ENCODE assay signal across 8 cellular contexts in genomic region chr19:49114630-49115363, GRCh38. TPM values are rescaled to one million over a fixed set of nuclear protein-coding genes. Genes with fewer than 3 reads are reported as not detected.
DNase-seq lines count a peak whose midpoint lies in the region; ATAC-seq and TF ChIP-seq lines count a peak whose summit lies in the region.

No MANE protein-coding gene starts in this region.

- WGBS in mesenchymal stem cell = 11% methylated on average over 54 of the region's 68 CpGs

- no peaks in the 10 kb centered on the region for H3K27me3 ChIP-seq in CD8-positive, alpha-beta T cell (ENCODE audit: insufficient read depth, low read length)
- H3K27me3 ChIP-seq in mesenchymal stem cell (ENCODE audit: control insufficient read depth in 1 of 2, insufficient read depth in 1 of 2, low read length in 2 of 2) = no peaks in the 10 kb centered on the region

- peak overlapping the region; percentile 90 for H2AFZ ChIP-seq in mesenchymal stem cell (ENCODE audit: low read depth, low read length)

- H3K4me1 ChIP-seq in CD8-positive, alpha-beta T cell (ENCODE audit: insufficient read depth, low read length) = peaks cover 18% of the 10 kb centered on the region
- H3K4me1 ChIP-seq in mesenchymal stem cell (ENCODE audit: control insufficient read depth, insufficient read depth, low read depth, low read length) = peaks cover 25% of the 10 kb centered on the region

- H3K23ac ChIP-seq in mesenchymal stem cell (ENCODE audit: low read length in 2 of 2) = peak overlapping the region in 1 of 2 experiments; percentile 46

- peak overlapping the region; percentile 30 for H2BK120ac ChIP-seq in mesenchymal stem cell (ENCODE audit: low read depth, low read length)

- H2BK12ac ChIP-seq in mesenchymal stem cell (ENCODE audit: low read length in 2 of 2) = peak overlapping the region in 1 of 2 experiments; percentile 81

- no peaks in the 10 kb centered on the region for H3K27me3 Mint-ChIP-seq in CD8-positive, alpha-beta T cell (ENCODE audit: low read depth)

- peak overlapping the region in 1 of 2 experiments; percentile 96 for H3K14ac ChIP-seq in mesenchymal stem cell (ENCODE audit: low read length in 2 of 2)

- H2BK15ac ChIP-seq in mesenchymal stem cell (ENCODE audit: low read depth, poor library complexity, severe bottlenecking) = peak overlapping the region; percentile 97

- H2AK5ac ChIP-seq in mesenchymal stem cell (ENCODE audit: low read length, severe bottlenecking) = no peak overlapping the region

- no peaks in the 10 kb centered on the region for H3K9me3 ChIP-seq in CD8-positive, alpha-beta T cell (ENCODE audit: low read length)
- H3K9me3 ChIP-seq in mesenchymal stem cell (ENCODE audit: control insufficient read depth, low read length) = no peaks in the 10 kb centered on the region

- no peaks in the 10 kb centered on the region for H3K36me3 Mint-ChIP-seq in CD8-positive, alpha-beta T cell

- no peak for ATAC-seq in CD8-positive, alpha-beta T cell
- ATAC-seq in HG03108 (IDR thresholded peaks at IDR 0.05; ENCODE audit: unreplicated experiment) = no peak

- H3K79me1 ChIP-seq in mesenchymal stem cell (replicated peaks; ENCODE audit: low read length, poor library complexity, severe bottlenecking) = peaks cover 5% of the 10 kb centered on the region

- H3K4me3 ChIP-seq in CD8-positive, alpha-beta T cell (ENCODE audit: low read depth, low read length) = peak overlapping the region; percentile 56
- H3K4me3 ChIP-seq in mesenchymal stem cell (ENCODE audit: insufficient read depth in 1 of 2, low read depth in 1 of 2, low read length in 2 of 2) = peak overlapping the region; percentile 84 to 85

- no peak overlapping the region for H2BK5ac ChIP-seq in mesenchymal stem cell (ENCODE audit: low read depth, low read length, poor library complexity, severe bottlenecking)

- no peak overlapping the region for H4K8ac ChIP-seq in mesenchymal stem cell (ENCODE audit: low read length)

- no peaks in the 10 kb centered on the region for H3K9me3 Mint-ChIP-seq in CD8-positive, alpha-beta T cell

- H3K18ac ChIP-seq in mesenchymal stem cell (ENCODE audit: low read depth in 1 of 2, low read length in 2 of 2) = peak overlapping the region; percentile 63 to 93

- peak overlapping the region; percentile 24 to 80 for H3K4ac ChIP-seq in mesenchymal stem cell (ENCODE audit: low read depth in 1 of 2, low read length in 2 of 2)

- TF ChIP-seq CTCF in CD8-positive, alpha-beta T cell (IDR thresholded peaks at IDR 0.05) = no peak
- no peak for TF ChIP-seq CTCF in GM20000 (IDR thresholded peaks at IDR 0.05; ENCODE audit: extremely low read depth, missing control alignments)

- H3K27ac ChIP-seq in CD8-positive, alpha-beta T cell (ENCODE audit: low read depth, low read length) = no peak overlapping the region
- H3K27ac ChIP-seq in mesenchymal stem cell (ENCODE audit: low read length, poor library complexity, severe bottlenecking) = no peak overlapping the region

- H3K4me2 ChIP-seq in mesenchymal stem cell (ENCODE audit: low read length, poor library complexity, severe bottlenecking) = peak overlapping the region; percentile 94

- peak overlapping the region; percentile 80 for H3K9ac ChIP-seq in mesenchymal stem cell (ENCODE audit: low read length)

- peaks cover 36% of the 10 kb centered on the region for H3K4me1 Mint-ChIP-seq in CD8-positive, alpha-beta T cell (ENCODE audit: low read depth)

- H3K27ac Mint-ChIP-seq in CD8-positive, alpha-beta T cell = peak overlapping the region; percentile 32

- peak overlapping the region; percentile 81 for H3K4me3 Mint-ChIP-seq in CD8-positive, alpha-beta T cell

- H4K91ac ChIP-seq in mesenchymal stem cell (ENCODE audit: low read length) = no peak overlapping the region

- POLR2A ChIA-PET in CD8-positive, alpha-beta T cell (lab: Charles Lee) = interaction anchor here (0.8 to 1.5 kb wide), 4 partner anchors 9 to 19 kb away, joined by 3 to 7 read pairs (median 4); no protein-coding TSS in a partner anchor

- peak; percentile 6 to 67 (median 46) for DNase-seq in CD8-positive, alpha-beta T cell
- DNase-seq in Kasumi-1 (lab: John Stamatoyannopoulos, UW) (peak; percentile 47 to 63), mesenchymal stem cell (peak; percentile 58), GM20000 (ENCODE audit: low spot score) (no peak)
- DNase-seq in activated CD4-positive, alpha-beta T cell treated with anti-CD3 and anti-CD28 coated beads, Interleukin-2, amount 50 U/mL, for 1 hour = peak; percentile 45
- DNase-seq in effector CD4-positive, alpha-beta T cell = peak; percentile 27
- peak; percentile 15 to 40 for DNase-seq in stimulated activated CD8-positive, alpha-beta memory T cell treated with anti-CD3 and anti-CD28 coated beads, Interleukin-15, amount 100 ng/mL, for 48 hours (ENCODE audit: low read depth in 2 of 2)

- CTCF ChIA-PET in CD8-positive, alpha-beta T cell (lab: Charles Lee) = interaction anchor here (0.7 to 5.6 kb wide), 18 partner anchors 9 to 168 kb away, joined by 3 to 35 read pairs (median 4); partner anchors contain the start of genes GYS1 and RUVBL2

- no peaks in the 10 kb centered on the region for H3K36me3 ChIP-seq in CD8-positive, alpha-beta T cell (ENCODE audit: insufficient read depth, low read length)
- H3K36me3 ChIP-seq in mesenchymal stem cell (ENCODE audit: control insufficient read depth in 1 of 2, insufficient read depth in 2 of 2, low read depth in 1 of 2, low read length in 2 of 2) = peaks cover 2 to 9% of the 10 kb centered on the region in 2 experiments

- intact Hi-C loops in CD8-positive, alpha-beta T cell (cut with DNase I, micrococcal nuclease) = loop anchor here (1.0 to 10.0 kb wide), 7 partner anchors 14 to 738 kb away; partner anchors contain the start of genes BCL2L12 (in 1 of the 2), DBP (in 1 of the 2), IRF3 (in 1 of the 2) and PTOV1 (in 1 of the 2)

RNA-seq across cellular contexts. Expression of gene LIN7B, which starts 0.6 kb away (rescaled TPM):
- 1 to 10 TPM; 2.7 to 5.3 TPM for total RNA-seq in CD8-positive, alpha-beta T cell
- polyA plus RNA-seq in mesenchymal stem cell (2013, experiment 1 of 2) = 5.4 TPM
- polyA plus RNA-seq in mesenchymal stem cell (2013, experiment 2 of 2) = 5.1 TPM

RNA-seq across cellular contexts. Expression of gene C19orf73, which starts 4.1 kb away (rescaled TPM):
- under 1 TPM; 0.60 to 0.81 TPM for total RNA-seq in CD8-positive, alpha-beta T cell
- polyA plus RNA-seq in mesenchymal stem cell (2013, experiment 1 of 2) = 0.79 TPM
- 0.79 TPM for polyA plus RNA-seq in mesenchymal stem cell (2013, experiment 2 of 2)

RNA-seq across cellular contexts. Expression of gene PPFIA3, which starts 4.5 kb away (rescaled TPM):
- total RNA-seq in CD8-positive, alpha-beta T cell = 1 to 10 TPM; 3.0 to 4.0 TPM
- 4.4 TPM for polyA plus RNA-seq in mesenchymal stem cell (2013, experiment 1 of 2)
- 4.5 TPM for polyA plus RNA-seq in mesenchymal stem cell (2013, experiment 2 of 2)

RNA-seq across cellular contexts. Expression of gene SNRNP70, which starts 29.5 kb away (rescaled TPM):
- 100 to 1,000 TPM; 341 to 350 TPM for total RNA-seq in CD8-positive, alpha-beta T cell
- 176 TPM for polyA plus RNA-seq in mesenchymal stem cell (2013, experiment 1 of 2)
- 175 TPM for polyA plus RNA-seq in mesenchymal stem cell (2013, experiment 2 of 2)

RNA-seq across cellular contexts. Expression of gene HRC, which starts 40.4 kb away (rescaled TPM):
- total RNA-seq in CD8-positive, alpha-beta T cell = not detected
- polyA plus RNA-seq in mesenchymal stem cell (2013, experiment 1 of 2) = not detected
- polyA plus RNA-seq in mesenchymal stem cell (2013, experiment 2 of 2) = not detected
